ENCODE assay signal across 26 cellular contexts in the genomic region with DNA sequence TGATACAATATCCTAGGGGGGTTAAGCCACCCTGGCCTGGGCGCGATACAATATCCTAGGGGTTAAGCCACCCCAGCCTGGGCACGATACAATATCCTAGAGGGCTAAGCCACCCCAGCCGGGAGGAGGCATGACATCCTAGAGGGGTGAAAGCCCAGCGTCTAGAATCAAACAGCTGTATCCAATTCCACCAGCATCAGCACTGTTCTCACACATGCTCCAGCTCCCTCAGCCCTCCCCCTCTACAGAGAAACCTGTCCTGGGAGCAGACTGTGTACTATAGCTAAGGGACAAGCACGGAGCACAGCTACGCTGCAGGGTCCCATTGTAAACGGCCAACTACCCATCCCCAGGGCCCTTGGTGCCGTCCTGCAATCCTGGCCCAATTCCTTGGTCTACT. TPM values are rescaled to one million over a fixed set of nuclear protein-coding genes. Genes with fewer than 3 reads are reported as not detected.
DNase-seq lines count a peak whose midpoint lies in the region; TF ChIP-seq lines count a peak whose summit lies in the region.
"Had no signal": no experiment of that assay in that cellular context is flagged by ENCODE, and none has a peak within 500 bp of the region (broad histone marks: within the 10 kb centered on the region; RNA-seq: fewer than 3 reads in every experiment).

No MANE protein-coding gene starts in this region.

- no peak overlapping the region for H3K4me3 ChIP-seq in trophoblast cell (ENCODE audit: low read depth, low read length)
- H3K4me3 ChIP-seq: BLaER1 treated with 17β-estradiol and CSF1 and Interleukin-3, amounts not matched to agents 10 nM and 100 nM had no signal

- no peak overlapping the region for H3K18ac ChIP-seq in trophoblast cell (ENCODE audit: low read length)

- H2BK120ac ChIP-seq in trophoblast cell (ENCODE audit: insufficient read depth, low read length, poor library complexity): no peak overlapping the region

- H3K9ac ChIP-seq in trophoblast cell (ENCODE audit: low read length): no peak overlapping the region
- H3K9ac ChIP-seq: BLaER1 treated with 17β-estradiol and CSF1 and Interleukin-3, amounts not matched to agents 10 nM and 100 nM had no signal

- H3K27ac ChIP-seq in trophoblast cell (ENCODE audit: low read depth, low read length): no peak overlapping the region
- H3K27ac ChIP-seq: 22Rv1; BLaER1 treated with 17β-estradiol and CSF1 and Interleukin-3, amounts not matched to agents 10 nM and 100 nM had no signal

- no peak for TF ChIP-seq CTCF in glutamatergic neuron (IDR thresholded peaks at IDR 0.05; ENCODE audit: partially characterized antibody, unreplicated experiment)

- no peak overlapping the region for H4K91ac ChIP-seq in trophoblast cell (ENCODE audit: low read depth, low read length)

- H3K36me3 Mint-ChIP-seq in glutamatergic neuron (ENCODE audit: unreplicated experiment): no peaks in the 10 kb centered on the region
- H3K36me3 Mint-ChIP-seq: T-cell had no signal

- H4K8ac ChIP-seq in trophoblast cell (ENCODE audit: low read depth, low read length): no peak overlapping the region

- peaks cover 13 to 31% of the 10 kb centered on the region in 2 experiments for H3K36me3 ChIP-seq in trophoblast cell (ENCODE audit: control insufficient read depth in 1 of 2, insufficient read depth in 2 of 2, low read length in 2 of 2)

- H3K27me3 Mint-ChIP-seq in glutamatergic neuron (ENCODE audit: unreplicated experiment): peaks cover 10% of the 10 kb centered on the region
- H3K27me3 Mint-ChIP-seq: T-cell had no signal

- H4K12ac ChIP-seq in trophoblast cell (ENCODE audit: low read depth, low read length): peak overlapping the region; percentile 63

- H3K4me3 Mint-ChIP-seq in glutamatergic neuron (ENCODE audit: unreplicated experiment): no peak overlapping the region
- H3K4me3 Mint-ChIP-seq: CD8-positive, alpha-beta T cell; T-cell had no signal

- H3K4me2 ChIP-seq in trophoblast cell (ENCODE audit: low read length): no peak overlapping the region
- H3K4me2 ChIP-seq: BLaER1 treated with 17β-estradiol and CSF1 and Interleukin-3, amounts not matched to agents 10 nM and 100 nM had no signal

- H2AFZ ChIP-seq in trophoblast cell (ENCODE audit: insufficient read depth, low read length, poor library complexity): no peak overlapping the region

- no peaks in the 10 kb centered on the region for H3K9me3 ChIP-seq in trophoblast cell (ENCODE audit: insufficient read depth, low read depth, low read length)
- H3K9me3 ChIP-seq: BLaER1 treated with 17β-estradiol and CSF1 and Interleukin-3, amounts not matched to agents 10 nM and 100 nM had no signal

- H3K9me3 Mint-ChIP-seq in glutamatergic neuron (ENCODE audit: unreplicated experiment): peaks cover 22% of the 10 kb centered on the region
- H3K9me3 Mint-ChIP-seq: CD8-positive, alpha-beta T cell; T-cell had no signal

- H3K79me2 ChIP-seq in trophoblast cell (ENCODE audit: control insufficient read depth, insufficient read depth, low read length, poor library complexity): no peaks in the 10 kb centered on the region

- no peaks in the 10 kb centered on the region for H3K79me1 ChIP-seq in trophoblast cell (ENCODE audit: low read length)

- H2BK12ac ChIP-seq in trophoblast cell (ENCODE audit: low read length): no peak overlapping the region

- no peak overlapping the region for H3K23ac ChIP-seq in trophoblast cell (ENCODE audit: low read length)

- no peak overlapping the region for H2BK5ac ChIP-seq in trophoblast cell (ENCODE audit: low read depth, low read length, poor library complexity)

- DNase-seq in DMS53 treated with DMSO at 0.1 percent for 48 hours (lab: John Stamatoyannopoulos, UW; ENCODE audit: unreplicated experiment) (peak; percentile 69), DMS53 (lab: John Stamatoyannopoulos, UW) (no peak), COLO668 (lab: John Stamatoyannopoulos, UW; ENCODE audit: unreplicated experiment) (peak; percentile 48), glutamatergic neuron (no peak), trophoblast cell (no peak), KG1 (lab: John Stamatoyannopoulos, UW) (no peak), HPDE6-E6E7 (ENCODE audit: extremely low spot score) (no peak), dedifferentiated amniotic fluid mesenchymal stem cell (ENCODE audit: extremely low spot score) (no peak)
- DNase-seq: ACHN; Calu3; CD8-positive, alpha-beta T cell; DMS153; GDM1; GOT3; HCEC 1CT; MM.1S; NCI-H1048; NCI-H1417 treated with DMSO at 0.1 percent for 48 hours; NCI-H187; NCI-H2107; NCI-H2227 treated with DMSO at 0.1 percent for 48 hours; NCI-H524; NCI-H774; T-cell had no signal

- peaks cover 0 to 3% of the 10 kb centered on the region in 2 experiments for H3K4me1 ChIP-seq in trophoblast cell (ENCODE audit: control insufficient read depth in 1 of 2, insufficient read depth in 2 of 2, low read length in 2 of 2)

- no peak overlapping the region for H3K4ac ChIP-seq in trophoblast cell (ENCODE audit: low read depth, low read length)

- peak overlapping the region; percentile 17 for H3K27ac Mint-ChIP-seq in glutamatergic neuron (ENCODE audit: unreplicated experiment)
- H3K27ac Mint-ChIP-seq: T-cell had no signal

- peaks cover 8% of the 10 kb centered on the region for H3K4me1 Mint-ChIP-seq in glutamatergic neuron (ENCODE audit: low read depth, unreplicated experiment)

- no peak overlapping the region for H3K14ac ChIP-seq in trophoblast cell (ENCODE audit: low read length)

- H2AK5ac ChIP-seq in trophoblast cell (ENCODE audit: low read length): no peak overlapping the region

- WGBS in trophoblast cell (ENCODE audit: extremely low coverage, insufficient coverage, insufficient read length): no CpG with 5 or more reads among the region's 9 CpGs

- H3K27me3 ChIP-seq in trophoblast cell (ENCODE audit: insufficient read depth, low read length): no peaks in the 10 kb centered on the region
- H3K27me3 ChIP-seq: BLaER1 treated with 17β-estradiol and CSF1 and Interleukin-3, amounts not matched to agents 10 nM and 100 nM had no signal

RNA-seq across cellular contexts. Expression of gene GINS2, which starts 6.2 kb away (rescaled TPM):
- total RNA-seq in glutamatergic neuron (ENCODE audit: unreplicated experiment): 7.1 TPM
- polyA plus RNA-seq in trophoblast cell (2013): 11.3 and 12.4 TPM in 2 replicates

Comparison
In these comparisons a context has a peak if more than half of its experiments do, and no peak if none do; other contexts are left out.
1. DNase-seq: peak in DMS53 treated with DMSO at 0.1 percent for 48 hours (single experiment) and COLO668 (single experiment); none in DMS53 (single experiment), glutamatergic neuron (single experiment), trophoblast cell (0 of 2), KG1 (single experiment), HPDE6-E6E7 (single experiment) and dedifferentiated amniotic fluid mesenchymal stem cell (single experiment).